Comparison of ENCODE assay signal across 8 cellular contexts in genomic region chrX:16726347-16726988, GRCh38. TPM values are rescaled to one million over a fixed set of nuclear protein-coding genes. Genes with fewer than 3 reads are reported as not detected.
A peak's percentile ranks its signal among the peaks of the same experiment; 100 is the strongest.
DNase-seq lines count a peak whose midpoint lies in the region; ATAC-seq and TF ChIP-seq lines count a peak whose summit lies in the region.
"Not testable (repeated sequence)": the region's sequence is repeated elsewhere in the genome, so short reads cannot be mapped to it uniquely, and the experiment has no call there.

No MANE protein-coding gene starts in this region.

- peak overlapping the region; percentile 36 for H3K27ac Mint-ChIP-seq in endodermal cell
- peak overlapping the region in 1 of 2 donors; percentile 57 for H3K27ac Mint-ChIP-seq in natural killer cell
- peak overlapping the region; percentile 48 for H3K27ac Mint-ChIP-seq in type B pancreatic cell

- peaks cover 38% of the 10 kb centered on the region for H3K9me3 Mint-ChIP-seq in endodermal cell
- H3K9me3 Mint-ChIP-seq in natural killer cell, type B pancreatic cell: not testable (repeated sequence)

- H3K4me3 ChIP-seq in endodermal cell (ENCODE audit: low read length): not testable (repeated sequence)

- DNase-seq in endodermal cell; natural killer cell; type B pancreatic cell (ENCODE audit: extremely low spot score, unreplicated experiment): not testable (repeated sequence)

- intact Hi-C loops in natural killer cell (cut with micrococcal nuclease): not testable (repeated sequence)

- not testable (repeated sequence) for H3K4me3 Mint-ChIP-seq in endodermal cell
- H3K4me3 Mint-ChIP-seq in natural killer cell (peak overlapping the region; percentile 4), type B pancreatic cell (peak overlapping the region; percentile 23)

- not testable (repeated sequence) for H3K9ac ChIP-seq in endodermal cell (ENCODE audit: extremely low read depth, low read length, poor library complexity, severe bottlenecking)

- H3K9me3 ChIP-seq in endodermal cell (ENCODE audit: control insufficient read depth, low read length): peaks cover 30% of the 10 kb centered on the region

- H3K4me1 Mint-ChIP-seq in endodermal cell (peaks cover 10% of the 10 kb centered on the region), natural killer cell (peaks cover 25 to 29% of the 10 kb centered on the region in 2 donors), type B pancreatic cell (ENCODE audit: unreplicated experiment) (peaks cover 21% of the 10 kb centered on the region)

- H3K4me1 ChIP-seq in endodermal cell (ENCODE audit: control insufficient read depth, insufficient read depth, low read length): not testable (repeated sequence)

- 96 to 100% methylated on average over 1 to 4 of the region's 5 CpGs for WGBS in endodermal cell (ENCODE audit: insufficient coverage in 1 of 2, insufficient read length in 1 of 2), 2 experiments

- not testable (repeated sequence) for H3K27ac ChIP-seq in endodermal cell (ENCODE audit: low read depth, low read length)

- not testable (repeated sequence) for H3K27me3 Mint-ChIP-seq in endodermal cell (ENCODE audit: insufficient read depth); natural killer cell (ENCODE audit: low read depth in 2 of 2); type B pancreatic cell

- H3K27me3 ChIP-seq in endodermal cell (ENCODE audit: control insufficient read depth, insufficient read depth, low read length, poor library complexity, severe bottlenecking): not testable (repeated sequence)

- not testable (repeated sequence) for TF ChIP-seq CTCF in endodermal cell (conservative IDR thresholded peaks at IDR 0.05); natural killer cell (IDR thresholded peaks at IDR 0.05); type B pancreatic cell (conservative IDR thresholded peaks at IDR 0.05)

- peaks cover 16% of the 10 kb centered on the region for H3K36me3 ChIP-seq in endodermal cell (ENCODE audit: control insufficient read depth, insufficient read depth, low read length)

- H3K36me3 Mint-ChIP-seq in endodermal cell (ENCODE audit: low read depth): peaks cover 48% of the 10 kb centered on the region
- not testable (repeated sequence) for H3K36me3 Mint-ChIP-seq in natural killer cell
- H3K36me3 Mint-ChIP-seq in type B pancreatic cell: peaks cover 30% of the 10 kb centered on the region

- ATAC-seq in GM18508 (IDR thresholded peaks at IDR 0.05; ENCODE audit: insufficient read depth, unreplicated experiment) (peak; percentile 51), GM19372 (IDR thresholded peaks at IDR 0.05; ENCODE audit: low read depth, unreplicated experiment) (peak; percentile 83), GM21529 (IDR thresholded peaks at IDR 0.05; ENCODE audit: unreplicated experiment) (peak; percentile 76), HG02943 (IDR thresholded peaks at IDR 0.05; ENCODE audit: low read depth, unreplicated experiment) (peak; percentile 60), HG03280 (IDR thresholded peaks at IDR 0.05; ENCODE audit: unreplicated experiment) (peak; percentile 51)
- not testable (repeated sequence) for ATAC-seq in natural killer cell

RNA-seq across cellular contexts. Expression of gene SYAP1, which starts 7.1 kb away (rescaled TPM):
- total RNA-seq in endodermal cell (10 to 100 TPM; 22.4 to 40.6 TPM), natural killer cell (10 to 100 TPM; 42.9 to 58.4 (median 45.4) TPM), type B pancreatic cell (ENCODE audit: low replicate concordance) (46.9 and 48.4 TPM in 2 replicates)
- polyA plus RNA-seq in endodermal cell (2013, experiment 1 of 2): 14.0 TPM
- 14.5 TPM for polyA plus RNA-seq in endodermal cell (2013, experiment 2 of 2)

RNA-seq across cellular contexts. Expression of gene CTPS2, which starts 14.0 kb away (rescaled TPM):
- 10 to 100 TPM; 33.5 to 71.1 TPM for total RNA-seq in endodermal cell
- 24.1 TPM for polyA plus RNA-seq in endodermal cell (2013, experiment 1 of 2)
- 22.4 TPM for polyA plus RNA-seq in endodermal cell (2013, experiment 2 of 2)
- 1 to 10 TPM; 3.6 to 6.0 (median 5.2) TPM for total RNA-seq in natural killer cell
- total RNA-seq in type B pancreatic cell (ENCODE audit: low replicate concordance): 46.7 and 59.0 TPM in 2 replicates

RNA-seq across cellular contexts. Expression of gene TXLNG, which starts 59.8 kb away (rescaled TPM):
- total RNA-seq in endodermal cell: 10 to 100 TPM; 13.8 to 31.0 TPM
- 13.4 TPM for polyA plus RNA-seq in endodermal cell (2013, experiment 1 of 2)
- polyA plus RNA-seq in endodermal cell (2013, experiment 2 of 2): 11.2 TPM
- total RNA-seq in natural killer cell: 10 to 100 TPM in 1 of 3 donors, 1 to 10 TPM in 2; 8.1 to 16.9 (median 9.9) TPM
- 24.5 and 27.3 TPM in 2 replicates for total RNA-seq in type B pancreatic cell (ENCODE audit: low replicate concordance)
